8 cellular contexts compared by ENCODE assay signal in genomic region chr1:51729156-51729823, GRCh38.
DNase-seq lines count a peak whose midpoint lies in the region; TF ChIP-seq lines count a peak whose summit lies in the region.

No MANE protein-coding gene starts in this region.

- H3K27me3 ChIP-seq in thymus (ENCODE audit: control insufficient read depth, insufficient read depth), result no peaks in the 10 kb centered on the region

- intact Hi-C loops in head of caudate nucleus (cut with DNase I), result no loop called here

- H3K27ac ChIP-seq in thymus (ENCODE audit: low read depth), result peak overlapping the region; percentile 81

- H3K27ac Mint-ChIP-seq in osteocyte (ENCODE audit: unreplicated experiment), result peak overlapping the region; percentile 85

- in situ Hi-C loops in SK-MEL-5 (cut with HindIII; ENCODE audit: low pct_unique_long_range_greater_than_20kb, low sequenced_read_pairs), result no loop called here

- no peaks in the 10 kb centered on the region for H3K9me3 Mint-ChIP-seq in osteocyte (ENCODE audit: unreplicated experiment)

- no peaks in the 10 kb centered on the region for H3K36me3 ChIP-seq in thymus (ENCODE audit: control insufficient read depth, insufficient read depth)

- H3K36me3 Mint-ChIP-seq in osteocyte (ENCODE audit: unreplicated experiment), result peaks cover 2% of the 10 kb centered on the region

- peak overlapping the region; percentile 93 for H3K4me3 Mint-ChIP-seq in osteocyte (ENCODE audit: unreplicated experiment)

- H3K4me3 ChIP-seq in HFF-Myc (replicated peaks; ENCODE audit: low read depth, low read length) (peak overlapping the region; percentile 68), thymus (ENCODE audit: low read length) (peak overlapping the region; percentile 78)

- under 1% methylated on average over 53 of the region's 53 CpGs for WGBS in thymus

- no peak for TF ChIP-seq CTCF in HFF-Myc (IDR thresholded peaks at IDR 0.05; ENCODE audit: low read depth, low read length, missing control alignments)
- TF ChIP-seq CTCF in osteocyte (IDR thresholded peaks at IDR 0.05), result no peak

- no peaks in the 10 kb centered on the region for H3K27me3 Mint-ChIP-seq in osteocyte (ENCODE audit: unreplicated experiment)

- peak; percentile 60 for DNase-seq in GM04504 (ENCODE audit: low read depth)
- DNase-seq in HFF-Myc (ENCODE audit: extremely low read depth, low read depth), result peak; percentile 61
- peak; percentile 71 for DNase-seq in MV-4-11 (lab: John Stamatoyannopoulos, UW)
- peak; percentile 95 for DNase-seq in SK-MEL-5 (ENCODE audit: low read depth, low spot score)
- DNase-seq in activated naive CD4-positive, alpha-beta T cell treated with anti-CD3 and anti-CD28 coated beads, Interleukin-2, amount 50 U/mL, for 16 hours, result peak; percentile 95
- peak; percentile 64 to 93 (median 84) for DNase-seq in head of caudate nucleus
- DNase-seq in osteocyte (ENCODE audit: extremely low spot score, unreplicated experiment), result peak; percentile 96

- H3K9me3 ChIP-seq in thymus (ENCODE audit: control insufficient read depth), result no peaks in the 10 kb centered on the region

- H3K4me1 ChIP-seq in thymus (ENCODE audit: control insufficient read depth, insufficient read depth, low read length), result peaks cover 14% of the 10 kb centered on the region

- peaks cover 48% of the 10 kb centered on the region for H3K4me1 Mint-ChIP-seq in osteocyte (ENCODE audit: unreplicated experiment)

Comparison
In these comparisons a context has a peak if more than half of its experiments do, and no peak if none do; other contexts are left out.
1. Peak in every context shown above with its lines: DNase-seq, H3K4me3 ChIP-seq and H3K27ac ChIP-seq.